11 cellular contexts compared by ENCODE assay signal in the genomic region with DNA sequence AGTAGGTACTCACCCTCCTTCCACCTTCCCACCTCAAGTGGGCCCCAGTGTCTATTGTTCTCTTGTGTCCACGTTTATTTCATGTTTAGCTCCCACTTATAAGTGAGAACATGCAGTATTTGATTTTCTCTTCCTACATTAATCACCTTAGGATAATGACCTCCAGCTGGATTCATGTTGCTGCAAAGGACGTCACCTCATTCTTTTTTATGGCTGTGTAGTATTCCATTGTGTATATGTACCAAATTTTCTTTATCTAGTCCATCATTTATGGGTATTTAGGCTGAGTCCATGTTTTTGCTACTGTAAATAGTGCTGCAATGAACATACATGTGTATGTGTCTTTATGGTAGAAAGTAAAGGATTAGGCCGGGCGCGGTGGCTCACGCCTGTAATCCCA.
"Had no signal": no experiment of that assay in that cellular context is flagged by ENCODE, and none has a peak within 500 bp of the region (broad histone marks: within the 10 kb centered on the region; RNA-seq: fewer than 3 reads in every experiment).

No MANE protein-coding gene starts in this region.

- ATAC-seq: GM23338, HCT116 had no signal

- DNase-seq: GM23248, GOT3, H7, H9, HCEC 1CT, HFFc6 had no signal

- H3K4me1 ChIP-seq: HAP-1 had no signal

- H3K9me3 ChIP-seq: HAP-1 had no signal

- H3K4me3 ChIP-seq: GM23248, GM23338, HAP-1 had no signal

- H3K36me3 ChIP-seq: HAP-1 had no signal

- FAIRE-seq: H1, H54 had no signal

- H3K9ac ChIP-seq: GM23248 had no signal

- H3K27ac ChIP-seq: GM23248 had no signal

- H3K4me2 ChIP-seq: GM23338 had no signal

- H2AFZ ChIP-seq: GM23248, GM23338 had no signal
